ENCODE assay signal across 2 cellular contexts in genomic region chr3:133676336-133677118, GRCh38.
TF ChIP-seq lines count a peak whose summit lies in the region.

No MANE protein-coding gene starts in this region.

TF ChIP-seq in A549, 52 proteins besides CTCF, POLR2A, EP300 and RAD21 (continued from another document):
- no peak for TF ChIP-seq REST (IDR thresholded peaks at IDR 0.05)
- TF ChIP-seq JUN (IDR thresholded peaks at IDR 0.05): no peak
- TF ChIP-seq BHLHE40 (IDR thresholded peaks at IDR 0.05; ENCODE audit: low read depth, low read length): no peak
- TF ChIP-seq MYC (IDR thresholded peaks at IDR 0.05; ENCODE audit: borderline replicate concordance, low read length): no peak
- no peak for TF ChIP-seq ZC3H11A (IDR thresholded peaks at IDR 0.05)
- no peak for TF ChIP-seq TFCP2L1 (CRISPR knock-in tag; IDR thresholded peaks at IDR 0.05)
- TF ChIP-seq RNF2 (IDR thresholded peaks at IDR 0.05; ENCODE audit: borderline replicate concordance, low read depth): no peak
- no peak for TF ChIP-seq KDM1A (IDR thresholded peaks at IDR 0.05; ENCODE audit: low read depth)
- TF ChIP-seq EHF (CRISPR knock-in tag; IDR thresholded peaks at IDR 0.05): no peak
- no peak for TF ChIP-seq HOXB13 (CRISPR knock-in tag; IDR thresholded peaks at IDR 0.05; ENCODE audit: low read depth)
- no peak for TF ChIP-seq NPAS2 (CRISPR knock-in tag; IDR thresholded peaks at IDR 0.05; ENCODE audit: borderline replicate concordance)
- TF ChIP-seq POLR2AphosphoS2 (conservative IDR thresholded peaks at IDR 0.05; ENCODE audit: low read length): no peak
- no peak for TF ChIP-seq ZSCAN20 (CRISPR knock-in tag; IDR thresholded peaks at IDR 0.05)
- no peak for TF ChIP-seq SMC3 (IDR thresholded peaks at IDR 0.05)
- TF ChIP-seq HEYL (CRISPR knock-in tag; IDR thresholded peaks at IDR 0.05): no peak
- TF ChIP-seq FOSL2 (IDR thresholded peaks at IDR 0.05): no peak
- TF ChIP-seq FOSL2 (CRISPR knock-in tag; IDR thresholded peaks at IDR 0.05): no peak
- no peak for TF ChIP-seq CBX2 (IDR thresholded peaks at IDR 0.05; ENCODE audit: borderline replicate concordance, low read depth)

TF ChIP-seq in K562, 482 proteins besides CTCF, POLR2A, EP300 and RAD21 (continued from another document):
- no peak for TF ChIP-seq E2F1 (CRISPR knock-in tag; IDR thresholded peaks at IDR 0.05)
- no peak for TF ChIP-seq BACH1 (tag; IDR thresholded peaks at IDR 0.05)
- TF ChIP-seq HMG20A (CRISPR knock-in tag; conservative IDR thresholded peaks at IDR 0.05): no peak
- TF ChIP-seq HSF4 (CRISPR knock-in tag; IDR thresholded peaks at IDR 0.05; ENCODE audit: borderline replicate concordance): no peak
- TF ChIP-seq ZFPM2 (CRISPR knock-in tag; IDR thresholded peaks at IDR 0.05): no peak
- TF ChIP-seq POLR2G (IDR thresholded peaks at IDR 0.05; ENCODE audit: low read depth, low read length): no peak
TF ChIP-seq in K562: peak in this region for 0.
